Comparison of ENCODE assay signal across 18 cellular contexts in genomic region chr12:20593611-20594010, GRCh38.
DNase-seq lines count a peak whose midpoint lies in the region; ATAC-seq and TF ChIP-seq lines count a peak whose summit lies in the region.
"Had no signal": no experiment of that assay in that cellular context is flagged by ENCODE, and none has a peak within 500 bp of the region (broad histone marks: within the 10 kb centered on the region; RNA-seq: fewer than 3 reads in every experiment).

No MANE protein-coding gene starts in this region.

- H3K27ac Mint-ChIP-seq in osteocyte (ENCODE audit: unreplicated experiment) = peak overlapping the region; percentile 11
- H3K27ac Mint-ChIP-seq: CD14-positive monocyte; CD4-positive, alpha-beta memory T cell; CD4-positive, CD25-positive, alpha-beta regulatory T cell; CD8-positive, alpha-beta memory T cell had no signal

- H3K36me3 ChIP-seq in ascending aorta = no peaks in the 10 kb centered on the region
- H3K36me3 ChIP-seq: BE2C, BLaER1 had no signal

- intact Hi-C loops in ascending aorta (cut with DNase I) = no loop called here
- intact Hi-C loops in sciatic nerve (cut with DNase I) = no loop called here

- peak overlapping the region; percentile 41 to 44 for H3K27ac ChIP-seq in ascending aorta
- H3K27ac ChIP-seq: BLaER1 had no signal

- peaks cover 10% of the 10 kb centered on the region for H3K4me1 Mint-ChIP-seq in osteocyte (ENCODE audit: unreplicated experiment)
- H3K4me1 Mint-ChIP-seq: CD14-positive monocyte; CD4-positive, alpha-beta memory T cell; CD4-positive, CD25-positive, alpha-beta regulatory T cell; CD8-positive, alpha-beta memory T cell had no signal

- no peak for TF ChIP-seq CTCF in ascending aorta (IDR thresholded peaks at IDR 0.05)
- TF ChIP-seq CTCF in osteocyte (IDR thresholded peaks at IDR 0.05) = no peak

- H3K4me3 ChIP-seq in ascending aorta = no peak overlapping the region
- H3K4me3 ChIP-seq: BLaER1 had no signal

- DNase-seq in ascending aorta (ENCODE audit: low spot score in 2 of 2) = no peak
- DNase-seq in osteocyte (ENCODE audit: extremely low spot score, unreplicated experiment) = no peak
- DNase-seq in sciatic nerve (ENCODE audit: low spot score) = no peak
- no peak for DNase-seq in NCI-H187 treated with DMSO at 0.1 percent for 48 hours (lab: John Stamatoyannopoulos, UW)
- DNase-seq in T-helper 1 cell = no peak
- DNase-seq in DMS 273 treated with DMSO at 0.1 percent for 48 hours (lab: John Stamatoyannopoulos, UW) = no peak
- DNase-seq: 8988T; ACHN; BE2C; C1 segment of cervical spinal cord; CD4-positive, alpha-beta memory T cell; CD4-positive, CD25-positive, alpha-beta regulatory T cell; CD8-positive, alpha-beta memory T cell; COR-L47; DMS79 treated with DMSO at 0.1 percent for 48 hours; GF-D8 had no signal

- ATAC-seq in sciatic nerve = peak; percentile 76

- H3K4me3 Mint-ChIP-seq in osteocyte (ENCODE audit: unreplicated experiment) = no peak overlapping the region
- H3K4me3 Mint-ChIP-seq: CD14-positive monocyte; CD4-positive, alpha-beta memory T cell; CD8-positive, alpha-beta memory T cell had no signal

- no peaks in the 10 kb centered on the region for H3K9me3 ChIP-seq in ascending aorta
- H3K9me3 ChIP-seq: BE2C, BLaER1 had no signal

- H3K36me3 Mint-ChIP-seq in osteocyte (ENCODE audit: unreplicated experiment) = no peaks in the 10 kb centered on the region
- H3K36me3 Mint-ChIP-seq: CD14-positive monocyte; CD4-positive, alpha-beta memory T cell; CD4-positive, CD25-positive, alpha-beta regulatory T cell; CD8-positive, alpha-beta memory T cell had no signal

- H3K27me3 Mint-ChIP-seq in osteocyte (ENCODE audit: unreplicated experiment) = no peaks in the 10 kb centered on the region
- H3K27me3 Mint-ChIP-seq: CD4-positive, alpha-beta memory T cell; CD4-positive, CD25-positive, alpha-beta regulatory T cell had no signal

- no peaks in the 10 kb centered on the region for H3K27me3 ChIP-seq in ascending aorta
- H3K27me3 ChIP-seq: BE2C, BLaER1 had no signal

- no peaks in the 10 kb centered on the region for H3K9me3 Mint-ChIP-seq in osteocyte (ENCODE audit: unreplicated experiment)
- H3K9me3 Mint-ChIP-seq: CD4-positive, alpha-beta memory T cell had no signal

- peaks cover 0 to 3% of the 10 kb centered on the region in 2 donors for H3K4me1 ChIP-seq in ascending aorta
- H3K4me1 ChIP-seq: BLaER1 had no signal
